In the genomic region with DNA sequence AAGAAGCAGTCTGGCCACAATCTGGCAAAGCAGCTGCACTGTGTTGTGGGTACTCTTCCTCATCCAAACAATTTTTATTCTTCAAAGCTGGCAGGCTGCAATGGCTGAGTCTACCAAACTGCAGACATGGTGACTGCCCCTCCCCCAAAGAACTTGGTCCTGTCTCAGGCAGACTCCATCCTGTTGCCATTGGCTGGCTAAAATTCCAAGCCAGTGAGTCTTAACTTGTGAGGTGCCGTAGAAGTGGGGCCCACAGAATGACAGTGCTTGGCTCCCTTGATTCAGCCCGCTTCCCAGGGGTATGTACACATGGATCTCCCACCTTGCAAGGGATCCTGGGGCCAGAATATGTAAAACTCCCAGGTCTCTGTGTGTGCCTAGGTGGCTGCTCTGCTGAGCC, we compare ENCODE assay signal across 17 cellular contexts. TPM values are rescaled to one million over a fixed set of nuclear protein-coding genes. Genes with fewer than 3 reads are reported as not detected.
DNase-seq lines count a peak whose midpoint lies in the region; TF ChIP-seq lines count a peak whose summit lies in the region.
"Had no signal": no experiment of that assay in that cellular context is flagged by ENCODE, and none has a peak within 500 bp of the region (broad histone marks: within the 10 kb centered on the region; RNA-seq: fewer than 3 reads in every experiment).

No MANE protein-coding gene starts in this region.

- H3K4me3 ChIP-seq in OCI-LY7 (ENCODE audit: low read depth, low read length, poor library complexity, severe bottlenecking) (no peak overlapping the region), H7 (ENCODE audit: insufficient read depth, low read depth, low read length) (no peak overlapping the region)
- H3K4me3 ChIP-seq: A549, GM12878, K562 had no signal

- no peak overlapping the region for H3K4me2 ChIP-seq in OCI-LY7 (ENCODE audit: low read length)
- H3K4me2 ChIP-seq: A549 had no signal

- intact Hi-C loops in OCI-LY7 (cut with micrococcal nuclease; ENCODE audit: unreplicated experiment) = no loop called here

- H4K20me1 ChIP-seq in OCI-LY7 (ENCODE audit: insufficient read depth, low read length) = no peaks in the 10 kb centered on the region

- no peaks in the 10 kb centered on the region for H3K9me3 ChIP-seq in OCI-LY7 (ENCODE audit: low read length)

- POLR2A ChIA-PET in OCI-LY7 (lab: Charles Lee) = interaction anchor here (0.8 kb wide), 1 partner anchor 1975 kb away, joined by 3 read pairs; no protein-coding TSS in a partner anchor

- no peaks in the 10 kb centered on the region for H3K79me2 ChIP-seq in OCI-LY7 (ENCODE audit: insufficient read depth, low read depth, low read length)

- H3K36me3 ChIP-seq in OCI-LY7 (ENCODE audit: insufficient read depth, low read length) = no peaks in the 10 kb centered on the region
- H3K36me3 ChIP-seq in H7 (replicated peaks; ENCODE audit: control insufficient read depth, insufficient read depth, low read length) = no peaks in the 10 kb centered on the region

- H3K27ac ChIP-seq in OCI-LY7 (ENCODE audit: low read depth, low read length, poor library complexity, severe bottlenecking) = no peak overlapping the region
- H3K27ac ChIP-seq: A549, C4-2B had no signal

- CTCF ChIA-PET in OCI-LY7 (lab: Charles Lee; ENCODE audit: unreplicated experiment) = no interaction called here

- no TSS peak for BruUV-seq in OCI-LY7 (replicated peaks; lab: Mats Ljungman, UMichigan)

- no peaks in the 10 kb centered on the region for H3K9me2 ChIP-seq in OCI-LY7 (ENCODE audit: insufficient read depth, low read length)

- no peaks in the 10 kb centered on the region for H3K4me1 ChIP-seq in OCI-LY7 (ENCODE audit: insufficient read depth, low read length, poor library complexity, severe bottlenecking)
- H3K4me1 ChIP-seq: A549, Caco-2 had no signal

- DNase-seq in ELR (ENCODE audit: low read depth) (peak; percentile 37), NCI-H226 (peak; percentile 6), glomerular visceral epithelial cell (ENCODE audit: extremely low spot score) (peak; percentile 22), OCI-LY7 (ENCODE audit: low spot score) (no peak), H7 (no peak), pons (ENCODE audit: low spot score) (no peak)
- DNase-seq: AML-193; Caco-2; CD4-positive, alpha-beta T cell; GOT3; H9; IMR-90 had no signal

- H3K27me3 ChIP-seq in H7 (ENCODE audit: control insufficient read depth, insufficient read depth, low read length) = no peaks in the 10 kb centered on the region

- no peak overlapping the region for H2AFZ ChIP-seq in OCI-LY7 (ENCODE audit: low read length)

- no peak for TF ChIP-seq CTCF in OCI-LY7 (conservative IDR thresholded peaks at IDR 0.05; ENCODE audit: low read length)

RNA-seq across cellular contexts. Expression of gene NXPH2, which starts 14.5 kb away (rescaled TPM):
- total RNA-seq in OCI-LY7 (2014; rRNA removed; shearing (Covaris generic)) = not detected in 2 replicates
- total RNA-seq in OCI-LY7 (2022) = not detected in 2 replicates
- 0.55 TPM in 1 of 2 replicates, not detected in the other for total RNA-seq in H7 (2014; rRNA removed; shearing (Covaris generic))
- total RNA-seq: Caco-2; CD4-positive, alpha-beta T cell; G401; GM12878; IMR-90; K562 had no signal

Comparison
In these comparisons a context has a peak if more than half of its experiments do, and no peak if none do; other contexts are left out.
1. DNase-seq: peak in ELR (single experiment), NCI-H226 (single experiment) and glomerular visceral epithelial cell (single experiment); none in OCI-LY7 (single experiment), H7 (single experiment) and pons (single experiment).